ENCODE assay signal across 9 cellular contexts in the genomic region with DNA sequence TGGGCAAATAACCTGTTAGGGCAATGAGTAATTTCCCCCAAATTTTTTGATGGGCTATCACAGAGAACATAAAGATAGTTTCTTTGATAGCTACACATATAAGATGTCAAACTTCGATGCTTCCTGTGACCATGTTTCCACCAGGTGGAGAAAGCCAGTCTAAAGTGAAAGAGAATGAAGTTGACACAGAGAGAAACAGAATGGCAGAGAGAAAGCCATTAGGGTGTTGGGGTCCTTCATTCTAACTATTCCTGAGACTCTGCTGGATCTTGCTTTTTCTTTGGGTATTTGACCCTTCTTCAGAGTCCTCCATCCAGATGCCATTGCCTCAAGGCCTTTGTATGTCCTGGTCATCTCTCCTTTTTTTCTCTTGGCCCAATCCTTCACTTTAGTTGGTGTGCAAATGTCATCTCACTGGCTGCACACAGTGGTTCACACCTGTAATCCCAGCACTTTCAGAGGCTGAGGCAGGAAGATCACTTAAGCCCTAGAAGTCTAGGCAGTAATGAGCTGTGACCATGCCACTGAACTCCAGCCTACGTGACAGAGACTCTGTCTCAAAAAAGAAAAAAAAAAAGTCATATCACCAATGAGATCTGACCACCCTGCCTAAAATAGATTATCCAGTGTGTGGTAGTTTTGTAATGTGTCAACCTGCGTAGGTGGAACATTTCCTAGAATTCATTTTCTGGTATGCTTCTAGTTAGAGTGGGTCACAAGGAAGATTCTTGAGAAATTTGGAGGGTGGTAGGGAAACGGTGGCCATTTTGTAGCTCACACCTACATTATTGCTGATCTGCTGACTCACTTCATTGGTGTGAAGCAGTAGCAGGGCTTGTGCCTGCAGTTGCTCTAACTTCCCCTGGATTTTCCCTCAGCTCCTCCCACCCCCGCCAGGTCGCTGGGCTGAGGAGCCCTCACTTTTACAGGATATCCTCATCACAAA. TPM values are rescaled to one million over a fixed set of nuclear protein-coding genes. Genes with fewer than 3 reads are reported as not detected.
DNase-seq lines count a peak whose midpoint lies in the region; ATAC-seq lines count a peak whose summit lies in the region.
"Had no signal": no experiment of that assay in that cellular context is flagged by ENCODE, and none has a peak within 500 bp of the region (broad histone marks: within the 10 kb centered on the region; RNA-seq: fewer than 3 reads in every experiment).

No MANE protein-coding gene starts in this region.

- intact Hi-C loops in left colon (cut with DNase I, micrococcal nuclease): no loop called here

- ATAC-seq in GM18858 (IDR thresholded peaks at IDR 0.05; ENCODE audit: unreplicated experiment) (peak; percentile 75), HG02759 (IDR thresholded peaks at IDR 0.05; ENCODE audit: unreplicated experiment) (peak; percentile 82), left colon (no peak)

- DNase-seq in activated CD4-positive, alpha-beta T cell treated with anti-CD3 and anti-CD28 coated beads for 4 hours: peak; percentile 31 to 44
- peak; percentile 83 for DNase-seq in stimulated activated CD4-positive, alpha-beta T cell treated with anti-CD3 and anti-CD28 coated beads, Interleukin-15, amount 100 ng/mL, for 24 hours
- DNase-seq in hypothalamus (lab: John Stamatoyannopoulos, UW) (no peak), NCI-H2107 (lab: John Stamatoyannopoulos, UW) (no peak), C1 segment of cervical spinal cord (lab: John Stamatoyannopoulos, UW) (no peak), left colon (no peak)
- DNase-seq: Karpas-422 had no signal

RNA-seq across cellular contexts. Expression of gene KIF2A, which starts 20.8 kb away (rescaled TPM):
- 10 to 100 TPM; 30.6 to 46.9 TPM for total RNA-seq in left colon

Comparison
In these comparisons a context has a peak if more than half of its experiments do, and no peak if none do; other contexts are left out.
1. DNase-seq: peak in activated CD4-positive, alpha-beta T cell treated with anti-CD3 and anti-CD28 coated beads for 4 hours (2 of 2) and stimulated activated CD4-positive, alpha-beta T cell treated with anti-CD3 and anti-CD28 coated beads, Interleukin-15, amount 100 ng/mL, for 24 hours (single experiment); none in hypothalamus (0 of 51), NCI-H2107 (single experiment), C1 segment of cervical spinal cord (0 of 14) and left colon (0 of 2).